1 cellular context compared by ENCODE assay signal in the genomic region with DNA sequence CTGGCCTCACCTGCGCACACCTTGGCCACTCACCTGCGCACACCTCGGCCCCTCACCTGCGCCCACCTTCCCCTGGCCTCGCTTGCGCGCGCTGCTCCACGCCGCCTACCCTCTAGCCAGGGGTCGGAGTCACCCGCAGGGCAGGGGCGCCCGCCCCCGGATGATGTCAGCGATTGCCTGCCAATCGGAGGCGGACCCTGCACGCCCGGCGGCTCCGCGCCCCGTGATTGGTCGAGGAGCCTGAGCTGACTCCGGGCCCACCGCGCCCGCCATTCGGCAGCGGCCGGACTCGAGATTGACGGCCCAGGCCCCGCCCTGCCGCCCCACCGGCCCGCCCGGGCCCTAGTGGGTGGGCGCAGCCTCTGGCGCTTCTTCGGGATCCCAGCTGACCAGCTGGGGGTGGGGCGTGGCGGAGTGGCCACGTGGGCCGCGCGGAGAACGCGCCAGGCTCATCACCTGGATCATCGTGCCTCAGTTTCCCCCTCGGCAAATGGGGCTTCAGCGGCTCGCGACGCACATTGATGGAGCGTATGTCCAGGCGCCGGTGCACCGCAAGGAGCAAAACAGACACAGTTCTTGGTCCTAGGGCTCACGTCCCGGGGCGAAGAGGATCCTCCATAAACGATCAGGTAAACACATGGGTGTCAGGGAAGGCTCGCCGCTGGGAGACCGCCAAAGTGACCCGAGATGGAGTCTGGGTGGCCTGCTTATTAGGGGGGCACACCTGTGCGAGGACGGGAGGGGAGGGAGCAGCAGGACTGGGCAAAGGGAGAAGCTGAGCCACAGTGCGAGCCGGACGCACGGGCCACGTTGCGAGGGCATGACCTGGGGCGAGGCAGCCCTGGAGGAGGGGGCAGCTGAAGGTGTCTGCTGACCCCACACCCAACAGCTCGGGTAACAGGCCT.
A peak's percentile ranks its signal among the peaks of the same experiment; 100 is the strongest.
TF ChIP-seq lines count a peak whose summit lies in the region.

Gene DHCR7, minus strand, starts transcription at position 137 of the 905 bp plus-strand sequence. CDS start 3,441 bp downstream, outside the sequence.

TF ChIP-seq in HepG2, 621 proteins besides CTCF, POLR2A, EP300 and RAD21 (continued from another document and continues in another):
- TF ChIP-seq, protein P1, sequence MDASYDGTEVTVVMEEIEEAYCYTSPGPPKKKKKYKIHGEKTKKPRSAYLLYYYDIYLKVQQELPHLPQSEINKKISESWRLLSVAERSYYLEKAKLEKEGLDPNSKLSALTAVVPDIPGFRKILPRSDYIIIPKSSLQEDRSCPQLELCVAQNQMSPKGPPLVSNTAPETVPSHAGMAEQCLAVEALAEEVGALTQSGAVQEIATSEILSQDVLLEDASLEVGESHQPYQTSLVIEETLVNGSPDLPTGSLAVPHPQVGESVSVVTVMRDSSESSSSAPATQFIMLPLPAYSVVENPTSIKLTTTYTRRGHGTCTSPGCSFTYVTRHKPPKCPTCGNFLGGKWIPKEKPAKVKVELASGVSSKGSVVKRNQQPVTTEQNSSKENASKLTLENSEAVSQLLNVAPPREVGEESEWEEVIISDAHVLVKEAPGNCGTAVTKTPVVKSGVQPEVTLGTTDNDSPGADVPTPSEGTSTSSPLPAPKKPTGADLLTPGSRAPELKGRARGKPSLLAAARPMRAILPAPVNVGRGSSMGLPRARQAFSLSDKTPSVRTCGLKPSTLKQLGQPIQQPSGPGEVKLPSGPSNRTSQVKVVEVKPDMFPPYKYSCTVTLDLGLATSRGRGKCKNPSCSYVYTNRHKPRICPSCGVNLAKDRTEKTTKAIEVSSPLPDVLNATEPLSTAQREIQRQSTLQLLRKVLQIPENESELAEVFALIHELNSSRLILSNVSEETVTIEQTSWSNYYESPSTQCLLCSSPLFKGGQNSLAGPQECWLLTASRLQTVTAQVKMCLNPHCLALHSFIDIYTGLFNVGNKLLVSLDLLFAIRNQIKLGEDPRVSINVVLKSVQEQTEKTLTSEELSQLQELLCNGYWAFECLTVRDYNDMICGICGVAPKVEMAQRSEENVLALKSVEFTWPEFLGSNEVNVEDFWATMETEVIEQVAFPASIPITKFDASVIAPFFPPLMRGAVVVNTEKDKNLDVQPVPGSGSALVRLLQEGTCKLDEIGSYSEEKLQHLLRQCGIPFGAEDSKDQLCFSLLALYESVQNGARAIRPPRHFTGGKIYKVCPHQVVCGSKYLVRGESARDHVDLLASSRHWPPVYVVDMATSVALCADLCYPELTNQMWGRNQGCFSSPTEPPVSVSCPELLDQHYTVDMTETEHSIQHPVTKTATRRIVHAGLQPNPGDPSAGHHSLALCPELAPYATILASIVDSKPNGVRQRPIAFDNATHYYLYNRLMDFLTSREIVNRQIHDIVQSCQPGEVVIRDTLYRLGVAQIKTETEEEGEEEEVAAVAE (CRISPR knock-in tag; IDR thresholded peaks at IDR 0.05; ENCODE audit: borderline replicate concordance): no peak; the same call in 1 of the 2 replicates
- TF ChIP-seq CEBPZ (IDR thresholded peaks at IDR 0.05; ENCODE audit: low read length): no peak
- TF ChIP-seq NR1H2 (CRISPR knock-in tag; IDR thresholded peaks at IDR 0.05; ENCODE audit: borderline replicate concordance, low read depth): no peak; the same call in 1 of the 2 replicates
- peak; percentile 96 for TF ChIP-seq NFYC (CRISPR knock-in tag; IDR thresholded peaks at IDR 0.05)
- TF ChIP-seq TIGD3 (CRISPR knock-in tag; IDR thresholded peaks at IDR 0.05; ENCODE audit: borderline replicate concordance): no peak; the same call in 1 of the 2 replicates
- no peak for TF ChIP-seq HNF4A (CRISPR knock-in tag; IDR thresholded peaks at IDR 0.05)
- TF ChIP-seq ZBTB39 (CRISPR knock-in tag; IDR thresholded peaks at IDR 0.05): no peak
- TF ChIP-seq SATB2 (CRISPR knock-in tag; IDR thresholded peaks at IDR 0.05): no peak
- TF ChIP-seq PHB2 (IDR thresholded peaks at IDR 0.05; ENCODE audit: partially characterized antibody): no peak
- TF ChIP-seq PHF5A (CRISPR knock-in tag; IDR thresholded peaks at IDR 0.05; ENCODE audit: low read depth, unreplicated experiment): no peak
- TF ChIP-seq NBN (conservative IDR thresholded peaks at IDR 0.05): no peak
- TF ChIP-seq, protein P2, sequence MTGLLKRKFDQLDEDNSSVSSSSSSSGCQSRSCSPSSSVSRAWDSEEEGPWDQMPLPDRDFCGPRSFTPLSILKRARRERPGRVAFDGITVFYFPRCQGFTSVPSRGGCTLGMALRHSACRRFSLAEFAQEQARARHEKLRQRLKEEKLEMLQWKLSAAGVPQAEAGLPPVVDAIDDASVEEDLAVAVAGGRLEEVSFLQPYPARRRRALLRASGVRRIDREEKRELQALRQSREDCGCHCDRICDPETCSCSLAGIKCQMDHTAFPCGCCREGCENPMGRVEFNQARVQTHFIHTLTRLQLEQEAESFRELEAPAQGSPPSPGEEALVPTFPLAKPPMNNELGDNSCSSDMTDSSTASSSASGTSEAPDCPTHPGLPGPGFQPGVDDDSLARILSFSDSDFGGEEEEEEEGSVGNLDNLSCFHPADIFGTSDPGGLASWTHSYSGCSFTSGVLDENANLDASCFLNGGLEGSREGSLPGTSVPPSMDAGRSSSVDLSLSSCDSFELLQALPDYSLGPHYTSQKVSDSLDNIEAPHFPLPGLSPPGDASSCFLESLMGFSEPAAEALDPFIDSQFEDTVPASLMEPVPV (CRISPR knock-in tag; IDR thresholded peaks at IDR 0.05): no peak; the same call in 1 of the 2 replicates
- TF ChIP-seq DNMT1 (CRISPR knock-in tag; IDR thresholded peaks at IDR 0.05): no peak
- TF ChIP-seq, protein P3, sequence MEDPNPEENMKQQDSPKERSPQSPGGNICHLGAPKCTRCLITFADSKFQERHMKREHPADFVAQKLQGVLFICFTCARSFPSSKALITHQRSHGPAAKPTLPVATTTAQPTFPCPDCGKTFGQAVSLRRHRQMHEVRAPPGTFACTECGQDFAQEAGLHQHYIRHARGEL (CRISPR knock-in tag; IDR thresholded peaks at IDR 0.05): no peak
- peak; percentile 37; the same call in 1 of the 2 replicates for TF ChIP-seq RAD51 (IDR thresholded peaks at IDR 0.05; ENCODE audit: borderline replicate concordance)
- TF ChIP-seq ZNF546 (CRISPR knock-in tag; conservative IDR thresholded peaks at IDR 0.05): 0 out of 2 replicates have a peak, but pooled peaks have one; percentile 18
- TF ChIP-seq MYNN (CRISPR knock-in tag; IDR thresholded peaks at IDR 0.05; ENCODE audit: low read depth): peak; percentile 13; the same call in 1 of the 2 replicates
- TF ChIP-seq HNRNPK (IDR thresholded peaks at IDR 0.05; ENCODE audit: low read depth, low read length, poor library complexity, severe bottlenecking): peak; percentile 92
- no peak for TF ChIP-seq CHD2 (IDR thresholded peaks at IDR 0.05; ENCODE audit: low read depth, low read length)
- no peak for TF ChIP-seq ZBTB40 (IDR thresholded peaks at IDR 0.05)
- peak; percentile 31; the same call in 1 of the 2 replicates for TF ChIP-seq ZBTB40 (CRISPR knock-in tag; IDR thresholded peaks at IDR 0.05)
- TF ChIP-seq NFE2L1 (CRISPR knock-in tag; IDR thresholded peaks at IDR 0.05; ENCODE audit: borderline replicate concordance): no peak
